8 cellular contexts compared by ENCODE assay signal in the genomic region with DNA sequence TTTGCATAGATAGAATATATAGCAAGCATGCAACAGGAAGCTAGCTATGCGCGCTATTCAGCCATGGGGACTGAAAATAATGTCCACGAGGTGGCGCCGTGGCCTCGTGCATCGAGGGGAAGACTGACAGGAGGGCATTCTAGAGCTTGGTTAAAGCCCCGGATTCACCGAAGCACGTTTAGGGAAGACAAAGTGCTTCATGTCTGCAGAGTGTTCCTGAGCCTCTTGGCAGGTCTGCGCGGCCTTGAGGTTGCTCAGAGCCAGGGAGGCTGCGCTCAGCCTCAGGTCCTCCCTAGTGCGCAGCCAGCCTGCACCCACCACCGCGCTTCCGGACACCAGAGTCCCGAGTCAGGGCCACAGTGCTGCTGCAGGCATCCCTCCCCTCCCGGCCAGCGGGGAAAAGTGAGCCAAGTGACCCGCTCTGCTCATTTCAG. TPM values are rescaled to one million over a fixed set of nuclear protein-coding genes. Genes with fewer than 3 reads are reported as not detected.
DNase-seq lines count a peak whose midpoint lies in the region; ATAC-seq, FAIRE-seq and TF ChIP-seq lines count a peak whose summit lies in the region.

No MANE protein-coding gene starts in this region.

- BruUV-seq in HepG2 (replicated peaks; lab: Mats Ljungman, UMichigan), result no TSS peak

- ATAC-seq in RWPE2 (ENCODE audit: low read depth), result peak; percentile 78
- peak; percentile 87 for ATAC-seq in HepG2
- peak; percentile 40 for ATAC-seq in stimulated activated effector memory CD8-positive, alpha-beta T cell treated with anti-CD3 and anti-CD28 coated beads, Interleukin-12 subunit alpha, Interleukin-12 subunit beta, amount 100 ng/mL, for 72 hours

- H3K79me2 ChIP-seq in Loucy (ENCODE audit: insufficient read depth, low read length) (no peaks in the 10 kb centered on the region), HepG2 (ENCODE audit: insufficient read depth, low read length) (no peaks in the 10 kb centered on the region)

- no peaks in the 10 kb centered on the region for H3K4me1 Mint-ChIP-seq in stimulated activated effector memory CD8-positive, alpha-beta T cell treated with anti-CD3 and anti-CD28 coated beads, Interleukin-12 subunit alpha, Interleukin-12 subunit beta, amount 100 ng/mL, for 72 hours

- H3K4me1 ChIP-seq in Loucy (ENCODE audit: insufficient read depth, low read length, poor library complexity, severe bottlenecking), result no peaks in the 10 kb centered on the region
- H3K4me1 ChIP-seq in RWPE2 (ENCODE audit: insufficient read depth, poor library complexity, severe bottlenecking), result no peaks in the 10 kb centered on the region
- H3K4me1 ChIP-seq in HepG2 (ENCODE audit: insufficient read depth, low read length), result peaks cover 9% of the 10 kb centered on the region
- H3K4me1 ChIP-seq in Peyer's patch, result no peaks in the 10 kb centered on the region

- no peak overlapping the region for H3K4me3 Mint-ChIP-seq in stimulated activated effector memory CD8-positive, alpha-beta T cell treated with anti-CD3 and anti-CD28 coated beads, Interleukin-12 subunit alpha, Interleukin-12 subunit beta, amount 100 ng/mL, for 72 hours

- TF ChIP-seq EP300 in HepG2 (IDR thresholded peaks at IDR 0.05; ENCODE audit: low read depth in 2 of 2, low read length in 2 of 2), result no peak
- TF ChIP-seq EP300 in HepG2 (CRISPR knock-in tag; IDR thresholded peaks at IDR 0.05; ENCODE audit: borderline replicate concordance), result no peak

- POLR2A ChIA-PET in HepG2 (lab: Yijun Ruan, JAX), result no interaction called here

- H3K9ac ChIP-seq in Loucy (ENCODE audit: low read depth, low read length, poor library complexity, severe bottlenecking) (no peak overlapping the region), HepG2 (ENCODE audit: insufficient read depth, low read depth, low read length) (no peak overlapping the region)

- H4K20me1 ChIP-seq in Loucy (ENCODE audit: insufficient read depth, low read length, poor library complexity, severe bottlenecking) (no peaks in the 10 kb centered on the region), HepG2 (ENCODE audit: insufficient read depth, low read length) (no peaks in the 10 kb centered on the region)

- in situ Hi-C loops in HepG2 (cut with HindIII; ENCODE audit: extremely low pct_ligation_motif_present, low pct_unique_long_range_greater_than_20kb), result loop anchor here (5.0 kb wide), 2 partner anchors 126 to 466 kb away; no protein-coding TSS in a partner anchor

- H3K4me2 ChIP-seq in Loucy (ENCODE audit: low read depth, low read length, poor library complexity, severe bottlenecking) (no peak overlapping the region), HepG2 (ENCODE audit: low read depth, low read length) (no peak overlapping the region)

- H3K4me3 ChIP-seq in Loucy (ENCODE audit: low read length, poor library complexity, severe bottlenecking), result no peak overlapping the region
- no peak overlapping the region for H3K4me3 ChIP-seq in RWPE2 (ENCODE audit: severe bottlenecking)
- no peak overlapping the region for H3K4me3 ChIP-seq in HepG2 (replicated peaks in 1 of 3; ENCODE audit: insufficient read depth in 1 of 3, low read depth in 2 of 3, low read length in 3 of 3)
- peak overlapping the region in 1 of 4 donors; percentile 9 for H3K4me3 ChIP-seq in Peyer's patch

- peak; percentile 79 for DNase-seq in activated CD4-positive, alpha-beta T cell treated with anti-CD3 and anti-CD28 coated beads for 48 hours
- DNase-seq in activated CD4-positive, alpha-beta T cell treated with anti-CD3 and anti-CD28 coated beads for 4 hours, result no peak
- DNase-seq in RWPE2 (ENCODE audit: low spot score) (no peak), dermis blood vessel endothelial cell (peak; percentile 81), HepG2 (ENCODE audit: low spot score) (peak; percentile 36), Peyer's patch (no peak)
- DNase-seq in stimulated activated effector memory CD8-positive, alpha-beta T cell treated with anti-CD3 and anti-CD28 coated beads, Interleukin-12 subunit alpha, Interleukin-12 subunit beta, amount 100 ng/mL, for 72 hours (ENCODE audit: low spot score in 2 of 2), result peak in 1 of 2 donors; percentile 69

- H3K9me2 ChIP-seq in Loucy (replicated peaks; ENCODE audit: low read depth, low read length), result no peaks in the 10 kb centered on the region

- H3K27ac Mint-ChIP-seq in stimulated activated effector memory CD8-positive, alpha-beta T cell treated with anti-CD3 and anti-CD28 coated beads, Interleukin-12 subunit alpha, Interleukin-12 subunit beta, amount 100 ng/mL, for 72 hours, result no peak overlapping the region

- H3F3A ChIP-seq in Loucy (ENCODE audit: low read depth), result no peaks in the 10 kb centered on the region

- intact Hi-C loops in HepG2 (cut with micrococcal nuclease; ENCODE audit: unreplicated experiment), result loop anchor here (2.0 kb wide), 1 partner anchor 467 kb away; no protein-coding TSS in a partner anchor

- H3K36me3 ChIP-seq in Loucy (ENCODE audit: insufficient read depth, low read length) (no peaks in the 10 kb centered on the region), RWPE2 (ENCODE audit: low read depth) (no peaks in the 10 kb centered on the region), HepG2 (replicated peaks in 1 of 2; ENCODE audit: control insufficient read depth in 1 of 2, insufficient read depth in 2 of 2, low read length in 2 of 2) (no peaks in the 10 kb centered on the region), Peyer's patch (no peaks in the 10 kb centered on the region)

- no peak for TF ChIP-seq POLR2A in HepG2 (IDR thresholded peaks at IDR 0.05; ENCODE audit: insufficient read depth in 1 of 2, low read depth in 2 of 2, low read length in 2 of 2)
- no peak for TF ChIP-seq POLR2A in Peyer's patch (IDR thresholded peaks at IDR 0.05)

- H3K9me3 Mint-ChIP-seq in stimulated activated effector memory CD8-positive, alpha-beta T cell treated with anti-CD3 and anti-CD28 coated beads, Interleukin-12 subunit alpha, Interleukin-12 subunit beta, amount 100 ng/mL, for 72 hours, result peaks cover 13% of the 10 kb centered on the region

- H3K27me3 ChIP-seq in Loucy (ENCODE audit: insufficient read depth, low read length, poor library complexity, severe bottlenecking) (no peaks in the 10 kb centered on the region), RWPE2 (ENCODE audit: insufficient read depth, poor library complexity, severe bottlenecking) (peaks cover 12% of the 10 kb centered on the region), HepG2 (ENCODE audit: control insufficient read depth in 1 of 2, insufficient read depth in 2 of 2, low read length in 2 of 2) (0 out of 5 replicates have a peak, but pooled peaks cover 0 to 1% of the 10 kb centered on the region in 2 experiments), Peyer's patch (no peaks in the 10 kb centered on the region)

- 20% methylated on average over 11 of the region's 21 CpGs for WGBS in HepG2 (ENCODE audit: low lambda C conversion rate)

- H3K9me3 ChIP-seq in Loucy (ENCODE audit: insufficient read depth, low read depth, low read length) (no peaks in the 10 kb centered on the region), RWPE2 (ENCODE audit: severe bottlenecking) (no peaks in the 10 kb centered on the region), HepG2 (ENCODE audit: low read length) (no peaks in the 10 kb centered on the region), Peyer's patch (no peaks in the 10 kb centered on the region)

- no peak overlapping the region for H3K27ac ChIP-seq in RWPE2 (ENCODE audit: poor library complexity, severe bottlenecking)
- H3K27ac ChIP-seq in HepG2 (ENCODE audit: extremely low read length, insufficient read depth, low read length), result no peak overlapping the region
- H3K27ac ChIP-seq in Peyer's patch, result no peak overlapping the region

- TF ChIP-seq CTCF in Loucy (conservative IDR thresholded peaks at IDR 0.05; ENCODE audit: low read length) (peak; percentile 69), RWPE2 (IDR thresholded peaks at IDR 0.05; ENCODE audit: poor library complexity, severe bottlenecking) (peak; percentile 98), HepG2 (CRISPR knock-in tag; IDR thresholded peaks at IDR 0.05) (peak; percentile 87), Peyer's patch (IDR thresholded peaks at IDR 0.05) (peak in 3 of 6 experiments; percentile 21 to 37 (median 35))

- H2AFZ ChIP-seq in Loucy (ENCODE audit: low read length) (no peak overlapping the region), HepG2 (ENCODE audit: low read length) (no peak overlapping the region)

- FAIRE-seq in HepG2 (lab: Jason Lieb, UNC), result peak; percentile 4

- H3K36me3 Mint-ChIP-seq in stimulated activated effector memory CD8-positive, alpha-beta T cell treated with anti-CD3 and anti-CD28 coated beads, Interleukin-12 subunit alpha, Interleukin-12 subunit beta, amount 100 ng/mL, for 72 hours, result no peaks in the 10 kb centered on the region

- TF ChIP-seq RAD21 in HepG2 (CRISPR knock-in tag; IDR thresholded peaks at IDR 0.05), result peak; percentile 21; the same call in 1 of the 2 replicates

- CTCF ChIA-PET in HepG2 (lab: Yijun Ruan, JAX; ENCODE audit: low intra/inter-chr PET ratio, low total read pairs), result interaction anchor here (4.3 kb wide), 1 partner anchor 126 kb away, joined by 65 read pairs; no protein-coding TSS in a partner anchor

RNA-seq across cellular contexts. Expression of a gene that starts 24.6 kb away (rescaled TPM):
- total RNA-seq in dermis blood vessel endothelial cell (not detected in 2 replicates), HepG2 (2016; rRNA removed; fragmentation: Illumina TruSeq; extraction: Trizol) (not detected in 2 replicates), Peyer's patch (not detected)
- not detected in 2 replicates for total RNA-seq in HepG2 (2016; cell fraction: cytosol; rRNA removed; fragmentation: Illumina TruSeq; extraction: Trizol; ENCODE audit: low read depth)
- not detected in 2 replicates for total RNA-seq in HepG2 (2016; cell fraction: insoluble cytoplasmic fraction; rRNA removed; fragmentation: Illumina TruSeq; extraction: Trizol)
- not detected in 2 replicates for total RNA-seq in HepG2 (2016; cell fraction: membrane; rRNA removed; fragmentation: Illumina TruSeq; extraction: Trizol)
- total RNA-seq in HepG2 (2016; cell fraction: nucleus; rRNA removed; fragmentation: Illumina TruSeq; extraction: Trizol), result not detected in 2 replicates
- not detected in 2 replicates for polyA plus RNA-seq in HepG2 (2011; rRNA removed)
- polyA plus RNA-seq in HepG2 (2011; cell fraction: cytosol; rRNA removed), result not detected in 2 replicates
- polyA plus RNA-seq in HepG2 (2011; cell fraction: nucleus; rRNA removed), result not detected in 2 replicates
- not detected in 2 replicates for polyA plus RNA-seq in HepG2 (2012)
- not detected in 2 replicates for polyA plus RNA-seq in HepG2 (2016; cell fraction: cytosol; fragmentation: Illumina TruSeq; extraction: Trizol; ENCODE audit: low read depth)
- polyA plus RNA-seq in HepG2 (2016; cell fraction: insoluble cytoplasmic fraction; fragmentation: Illumina TruSeq; extraction: Trizol; ENCODE audit: low read depth), result not detected in 2 replicates
- polyA plus RNA-seq in HepG2 (2016; cell fraction: membrane; fragmentation: Illumina TruSeq; extraction: Trizol; ENCODE audit: low read depth), result not detected in 2 replicates
- polyA plus RNA-seq in HepG2 (2016; cell fraction: nucleus; fragmentation: Illumina TruSeq; extraction: Trizol; ENCODE audit: insufficient read depth, low read depth), result not detected in 2 replicates
- polyA minus RNA-seq in HepG2 (2011; rRNA and poly(A)+ RNA removed; ENCODE audit: low replicate concordance), result not detected in 2 replicates
- polyA minus RNA-seq in HepG2 (2011; cell fraction: cytosol; rRNA and poly(A)+ RNA removed), result not detected in 2 replicates
- polyA minus RNA-seq in HepG2 (2011; cell fraction: nucleus; rRNA and poly(A)+ RNA removed), result not detected in 2 replicates

Comparison
In these comparisons a context has a peak if more than half of its experiments do, and no peak if none do; other contexts are left out.
1. DNase-seq: peak in activated CD4-positive, alpha-beta T cell treated with anti-CD3 and anti-CD28 coated beads for 48 hours (single experiment), dermis blood vessel endothelial cell (single experiment) and HepG2 (single experiment); none in activated CD4-positive, alpha-beta T cell treated with anti-CD3 and anti-CD28 coated beads for 4 hours (0 of 2), RWPE2 (single experiment) and Peyer's patch (0 of 3).
2. Peak in every context shown above with its lines, with median percentiles within 50 percentile points of each other: ATAC-seq.